Comparison of ENCODE assay signal across 8 cellular contexts in genomic region chr5:75611324-75612210, GRCh38. TPM values are rescaled to one million over a fixed set of nuclear protein-coding genes. Genes with fewer than 3 reads are reported as not detected.
DNase-seq lines count a peak whose midpoint lies in the region; ATAC-seq and TF ChIP-seq lines count a peak whose summit lies in the region.

ANKDD1B (plus strand) TSS chr5:75611453; CDS start chr5:75611635, 182 bp downstream.

- ATAC-seq in body of pancreas = peak; percentile 58
- no peak for ATAC-seq in HG03520 (IDR thresholded peaks at IDR 0.05; ENCODE audit: unreplicated experiment)
- ATAC-seq in GM18519 (IDR thresholded peaks at IDR 0.05; ENCODE audit: low FRiP score, unreplicated experiment) = no peak

- peak within 1 kb of the TSS; percentile 82 for H3K4me2 ChIP-seq in skeletal muscle satellite cell (ENCODE audit: low read length)

- H3K36me3 ChIP-seq in body of pancreas (replicated peaks in 1 of 2; ENCODE audit: insufficient read depth in 1 of 2, low read depth in 2 of 2) = no peaks in the 10 kb centered on the region
- no peaks in the 10 kb centered on the region for H3K36me3 ChIP-seq in skeletal muscle satellite cell (ENCODE audit: insufficient read depth, low read length)
- no peaks in the 10 kb centered on the region for H3K36me3 ChIP-seq in HAP-1 (replicated peaks)

- H3K4me3 ChIP-seq in body of pancreas (peak within 1 kb of the TSS; percentile 16 to 63), skeletal muscle satellite cell (ENCODE audit: low read length) (peak within 1 kb of the TSS; percentile 70), HAP-1 (no peak within 1 kb of the TSS)

- H3K27ac ChIP-seq in body of pancreas = peak within 1 kb of the TSS in 3 of 4 donors; percentile 29 to 63 (median 61)

- TF ChIP-seq POLR2A in body of pancreas (IDR thresholded peaks at IDR 0.05) = peak in 2 of 3 donors; percentile 10 to 23

- in situ Hi-C loops in HAP-1 (cut with MboI; ENCODE audit: low sequenced_read_pairs) = no loop called here

- H3K27me3 ChIP-seq in body of pancreas (no peaks in the 10 kb centered on the region), skeletal muscle satellite cell (ENCODE audit: control insufficient read depth, insufficient read depth, low read length) (no peaks in the 10 kb centered on the region), HAP-1 (ENCODE audit: low read depth) (no peaks in the 10 kb centered on the region)

- no peak for TF ChIP-seq CTCF in body of pancreas (IDR thresholded peaks at IDR 0.05)

- peak within 1 kb of the TSS; percentile 79 for H3K9ac ChIP-seq in skeletal muscle satellite cell (ENCODE audit: low read depth, low read length)

- 1 to 2% methylated on average over 10 to 52 of the region's 52 CpGs for WGBS in body of pancreas, 2 donors

- H3K4me1 ChIP-seq in body of pancreas (peaks cover 17% of the 10 kb centered on the region), skeletal muscle satellite cell (ENCODE audit: control insufficient read depth, insufficient read depth, low read length) (peaks cover 8% of the 10 kb centered on the region), HAP-1 (peaks cover 15% of the 10 kb centered on the region)

- H3K9me3 ChIP-seq in body of pancreas (no peaks in the 10 kb centered on the region), skeletal muscle satellite cell (replicated peaks; ENCODE audit: low read length) (no peaks in the 10 kb centered on the region), HAP-1 (no peaks in the 10 kb centered on the region)

- DNase-seq in stimulated activated CD4-positive, alpha-beta T cell treated with anti-CD3 and anti-CD28 coated beads, Interleukin-12 subunit alpha, Interleukin-12 subunit beta, amount 100 ng/mL, for 4 hours = peak; percentile 2
- DNase-seq in stimulated activated CD4-positive, alpha-beta T cell treated with anti-CD3 and anti-CD28 coated beads, Interleukin-2, amount 100 ng/mL, for 48 hours = no peak
- DNase-seq in body of pancreas (peak; percentile 25 to 57 (median 50)), islet precursor cell (peak; percentile 82), HAP-1 (ENCODE audit: low spot score in 2 of 2) (no peak)

- intact Hi-C loops in body of pancreas (cut with DNase I) = no loop called here

RNA-seq across cellular contexts. Expression of gene ANKDD1B, which starts in this region (rescaled TPM):
- total RNA-seq in body of pancreas = under 1 TPM in 1 of 2 donors, not detected in 1; 0.52 TPM
- total RNA-seq in skeletal muscle satellite cell (2012; rRNA removed) = 0.44 TPM in 1 of 2 replicates, not detected in the other

Comparison
In these comparisons a context has a peak if more than half of its experiments do, and no peak if none do; other contexts are left out.
1. DNase-seq: peak in stimulated activated CD4-positive, alpha-beta T cell treated with anti-CD3 and anti-CD28 coated beads, Interleukin-12 subunit alpha, Interleukin-12 subunit beta, amount 100 ng/mL, for 4 hours (single experiment) and islet precursor cell (single experiment); none in stimulated activated CD4-positive, alpha-beta T cell treated with anti-CD3 and anti-CD28 coated beads, Interleukin-2, amount 100 ng/mL, for 48 hours (0 of 2) and HAP-1 (0 of 2).
2. Peak in DNase-seq, ATAC-seq, H3K4me3 ChIP-seq and H3K27ac ChIP-seq in body of pancreas; RNA of the gene not detected or under 1 TPM.